Comparison of ENCODE assay signal across 17 cellular contexts in genomic region chr3:59442056-59442455, GRCh38.
DNase-seq lines count a peak whose midpoint lies in the region; ATAC-seq and TF ChIP-seq lines count a peak whose summit lies in the region.
"Had no signal": no experiment of that assay in that cellular context is flagged by ENCODE, and none has a peak within 500 bp of the region (broad histone marks: within the 10 kb centered on the region; RNA-seq: fewer than 3 reads in every experiment).

No MANE protein-coding gene starts in this region.

- no peak overlapping the region for H3K23ac ChIP-seq in neuronal stem cell (ENCODE audit: low read depth, low read length, poor library complexity)

- no peak for TF ChIP-seq CTCF in WTC11 (IDR thresholded peaks at IDR 0.05)

- DNase-seq in ELF-1 (ENCODE audit: low read depth, low spot score) (peak; percentile 17), NCI-H2227 (lab: John Stamatoyannopoulos, UW; ENCODE audit: unreplicated experiment) (peak; percentile 8), WTC11 (ENCODE audit: low spot score) (no peak), neuronal stem cell (ENCODE audit: low spot score) (peak; percentile 52), NCI-H1105 (lab: John Stamatoyannopoulos, UW) (no peak), GF-D8 (lab: John Stamatoyannopoulos, UW) (no peak), COR-L47 (lab: John Stamatoyannopoulos, UW) (no peak)
- DNase-seq: C1 segment of cervical spinal cord, Calu3, DND-41, GOT3, NCI-H1092 treated with DMSO at 0.1 percent for 48 hours, NCI-H187 treated with DMSO at 0.1 percent for 48 hours, NCI-H774, SIG-M5 had no signal

- H2BK120ac ChIP-seq in neuronal stem cell (ENCODE audit: low read depth, low read length), result no peak overlapping the region

- no peak overlapping the region for H2BK12ac ChIP-seq in neuronal stem cell (ENCODE audit: low read length)

- WGBS in neuronal stem cell (ENCODE audit: extremely low coverage in 2 of 2, insufficient read length in 2 of 2, insufficient replicate concordance in 1 of 2), 2 donors, result no CpG with 5 or more reads among the region's 6 CpGs

- peak; percentile 50; the same call in 1 of the 2 replicates for ATAC-seq in WTC11

- H3K27me3 Mint-ChIP-seq in WTC11 (ENCODE audit: low read depth), result peaks cover 100% of the 10 kb centered on the region

- no peak overlapping the region for H4K91ac ChIP-seq in neuronal stem cell (ENCODE audit: low read depth, low read length, poor library complexity)

- H3K4me3 ChIP-seq in neuronal stem cell (ENCODE audit: low read length in 2 of 2), result no peak overlapping the region

- H3K4me2 ChIP-seq in neuronal stem cell (ENCODE audit: insufficient read depth, low read length, poor library complexity, severe bottlenecking), result no peak overlapping the region
- H3K4me2 ChIP-seq: KMS-11 had no signal

- no peak overlapping the region for H3K14ac ChIP-seq in neuronal stem cell (ENCODE audit: low read length)

- no peak overlapping the region for H2BK5ac ChIP-seq in neuronal stem cell (ENCODE audit: low read length)

- H3K18ac ChIP-seq in neuronal stem cell (ENCODE audit: low read length), result no peak overlapping the region

- no peaks in the 10 kb centered on the region for H3K36me3 Mint-ChIP-seq in WTC11

- no peak overlapping the region for H2BK15ac ChIP-seq in neuronal stem cell (ENCODE audit: low read length)

- H2AFZ ChIP-seq in neuronal stem cell (ENCODE audit: low read length), result no peak overlapping the region

- no peak overlapping the region for H3K4ac ChIP-seq in neuronal stem cell (ENCODE audit: low read length)

- no peak overlapping the region for H3K9ac ChIP-seq in neuronal stem cell (ENCODE audit: low read depth, low read length, poor library complexity)
- H3K9ac ChIP-seq: KMS-11 had no signal

- H3K27me3 ChIP-seq in neuronal stem cell (ENCODE audit: control insufficient read depth in 3 of 3, insufficient read depth in 3 of 3, low read depth in 1 of 3, low read length in 3 of 3), result no peaks in the 10 kb centered on the region

- no peaks in the 10 kb centered on the region for H3K79me1 ChIP-seq in neuronal stem cell (ENCODE audit: low read depth, low read length)

- no peak overlapping the region for H3K27ac ChIP-seq in neuronal stem cell (replicated peaks; ENCODE audit: low read length)
- H3K27ac ChIP-seq: HL-60, KMS-11 had no signal

- no peaks in the 10 kb centered on the region for H3K9me3 Mint-ChIP-seq in WTC11

- H3K27ac Mint-ChIP-seq in WTC11, result no peak overlapping the region

- no peak overlapping the region for H3K4me3 Mint-ChIP-seq in WTC11

- peaks cover 0 to 4% of the 10 kb centered on the region in 2 donors for H3K4me1 ChIP-seq in neuronal stem cell (ENCODE audit: control insufficient read depth in 2 of 2, insufficient read depth in 1 of 2, low read depth in 1 of 2, low read length in 2 of 2)

- CTCF ChIA-PET in WTC11 (lab: Charles Lee), result interaction anchor here (0.5 kb wide), 1 partner anchor 416 kb away, joined by 5 read pairs; no protein-coding TSS in a partner anchor

- H3K36me3 ChIP-seq in neuronal stem cell (replicated peaks in 1 of 2; ENCODE audit: control insufficient read depth in 2 of 2, insufficient read depth in 2 of 2, low read length in 2 of 2), result no peaks in the 10 kb centered on the region

- H3K9me3 ChIP-seq in neuronal stem cell (replicated peaks in 1 of 2; ENCODE audit: control insufficient read depth in 2 of 2, insufficient read depth in 1 of 2, low read depth in 1 of 2, low read length in 2 of 2), result no peaks in the 10 kb centered on the region

- H2AK5ac ChIP-seq in neuronal stem cell (ENCODE audit: low read depth, low read length), result no peak overlapping the region

- H3K4me1 Mint-ChIP-seq in WTC11, result 0 out of 2 replicates have a peak, but pooled peaks cover 2% of the 10 kb centered on the region

- POLR2A ChIA-PET in WTC11 (lab: Charles Lee), result interaction anchor here (0.6 kb wide), 1 partner anchor 751 kb away, joined by 3 read pairs; no protein-coding TSS in a partner anchor

- no peak overlapping the region for H4K8ac ChIP-seq in neuronal stem cell (ENCODE audit: low read depth, low read length)

TF ChIP-seq in WTC11, 78 proteins besides CTCF, POLR2A, EP300 and RAD21 (continues in another document):
- TF ChIP-seq, protein P1, sequence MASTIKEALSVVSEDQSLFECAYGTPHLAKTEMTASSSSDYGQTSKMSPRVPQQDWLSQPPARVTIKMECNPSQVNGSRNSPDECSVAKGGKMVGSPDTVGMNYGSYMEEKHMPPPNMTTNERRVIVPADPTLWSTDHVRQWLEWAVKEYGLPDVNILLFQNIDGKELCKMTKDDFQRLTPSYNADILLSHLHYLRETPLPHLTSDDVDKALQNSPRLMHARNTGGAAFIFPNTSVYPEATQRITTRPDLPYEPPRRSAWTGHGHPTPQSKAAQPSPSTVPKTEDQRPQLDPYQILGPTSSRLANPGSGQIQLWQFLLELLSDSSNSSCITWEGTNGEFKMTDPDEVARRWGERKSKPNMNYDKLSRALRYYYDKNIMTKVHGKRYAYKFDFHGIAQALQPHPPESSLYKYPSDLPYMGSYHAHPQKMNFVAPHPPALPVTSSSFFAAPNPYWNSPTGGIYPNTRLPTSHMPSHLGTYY (CRISPR knock-in tag; IDR thresholded peaks at IDR 0.05), result no peak
- TF ChIP-seq, protein P2, sequence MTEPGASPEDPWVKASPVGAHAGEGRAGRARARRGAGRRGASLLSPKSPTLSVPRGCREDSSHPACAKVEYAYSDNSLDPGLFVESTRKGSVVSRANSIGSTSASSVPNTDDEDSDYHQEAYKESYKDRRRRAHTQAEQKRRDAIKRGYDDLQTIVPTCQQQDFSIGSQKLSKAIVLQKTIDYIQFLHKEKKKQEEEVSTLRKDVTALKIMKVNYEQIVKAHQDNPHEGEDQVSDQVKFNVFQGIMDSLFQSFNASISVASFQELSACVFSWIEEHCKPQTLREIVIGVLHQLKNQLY (CRISPR knock-in tag; IDR thresholded peaks at IDR 0.05), result no peak
- no peak for TF ChIP-seq ZNF138 (CRISPR knock-in tag; conservative IDR thresholded peaks at IDR 0.05)
- no peak for TF ChIP-seq FOXP1 (CRISPR knock-in tag; IDR thresholded peaks at IDR 0.05; ENCODE audit: borderline replicate concordance)
- no peak for TF ChIP-seq ATF2 (CRISPR knock-in tag; IDR thresholded peaks at IDR 0.05; ENCODE audit: borderline replicate concordance, low read depth)
- TF ChIP-seq PRDM15 (CRISPR knock-in tag; IDR thresholded peaks at IDR 0.05), result no peak
- TF ChIP-seq E2F5 (CRISPR knock-in tag; IDR thresholded peaks at IDR 0.05), result no peak
- TF ChIP-seq MYBL2 (CRISPR knock-in tag; IDR thresholded peaks at IDR 0.05), result no peak
- TF ChIP-seq, protein P3, sequence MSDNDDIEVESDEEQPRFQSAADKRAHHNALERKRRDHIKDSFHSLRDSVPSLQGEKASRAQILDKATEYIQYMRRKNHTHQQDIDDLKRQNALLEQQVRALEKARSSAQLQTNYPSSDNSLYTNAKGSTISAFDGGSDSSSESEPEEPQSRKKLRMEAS (CRISPR knock-in tag; IDR thresholded peaks at IDR 0.05), result no peak
- no peak for TF ChIP-seq GTF2I (CRISPR knock-in tag; conservative IDR thresholded peaks at IDR 0.05)
- no peak for TF ChIP-seq OVOL2 (CRISPR knock-in tag; IDR thresholded peaks at IDR 0.05; ENCODE audit: borderline replicate concordance)
- TF ChIP-seq ZNF121 (CRISPR knock-in tag; IDR thresholded peaks at IDR 0.05), result no peak
- no peak for TF ChIP-seq SP1 (CRISPR knock-in tag; conservative IDR thresholded peaks at IDR 0.05)
- TF ChIP-seq NR1H2 (CRISPR knock-in tag; IDR thresholded peaks at IDR 0.05), result no peak
- no peak for TF ChIP-seq NFYB (CRISPR knock-in tag; conservative IDR thresholded peaks at IDR 0.05; ENCODE audit: low read depth)
- no peak for TF ChIP-seq CREM (CRISPR knock-in tag; IDR thresholded peaks at IDR 0.05)

Comparison
In these comparisons a context has a peak if more than half of its experiments do, and no peak if none do; other contexts are left out.
1. DNase-seq: peak in ELF-1 (single experiment), NCI-H2227 (single experiment) and neuronal stem cell (single experiment); none in WTC11 (single experiment), NCI-H1105 (single experiment), GF-D8 (single experiment) and COR-L47 (single experiment).